26 cellular contexts compared by ENCODE assay signal in genomic region chr10:106506509-106507265, GRCh38.
DNase-seq lines count a peak whose midpoint lies in the region; ATAC-seq, FAIRE-seq and TF ChIP-seq lines count a peak whose summit lies in the region.
"Had no signal": no experiment of that assay in that cellular context is flagged by ENCODE, and none has a peak within 500 bp of the region (broad histone marks: within the 10 kb centered on the region; RNA-seq: fewer than 3 reads in every experiment).

No MANE protein-coding gene starts in this region.

- peak; percentile 13 for DNase-seq in HFFc6
- peak; percentile 41 for DNase-seq in RKO (ENCODE audit: low spot score)
- peak; percentile 88 for DNase-seq in epithelial cell of esophagus (ENCODE audit: low read depth)
- peak; percentile 18 for DNase-seq in urothelium cell line (ENCODE audit: low spot score)
- no peak for DNase-seq in middle frontal gyrus (ENCODE audit: extremely low spot score, low spot score)
- no peak for DNase-seq in NCI-H774 (lab: John Stamatoyannopoulos, UW)
- DNase-seq: activated naive CD8-positive, alpha-beta T cell treated with anti-CD3 and anti-CD28 coated beads for 36 hours; CD4-positive, CD25-positive, alpha-beta regulatory T cell; effector memory CD4-positive, alpha-beta T cell; esophagus squamous epithelium; Kasumi-1; kidney; lower lobe of right lung; NCI-H1048; NCI-H1930; NCI-H226; NCI-H82; Right ventricle myocardium superior; sigmoid colon; T1000 had no signal

- H3K27ac Mint-ChIP-seq in HFFc6: no peak overlapping the region
- H3K27ac Mint-ChIP-seq: activated naive CD8-positive, alpha-beta T cell treated with anti-CD3 and anti-CD28 coated beads for 36 hours; activated T-helper 17 cell treated with anti-CD3 and anti-CD28 coated beads, Interleukin-2, amount 50 U/mL, for 72 hours; CD4-positive, CD25-positive, alpha-beta regulatory T cell; stimulated activated naive CD8-positive, alpha-beta T cell treated with anti-CD3 and anti-CD28 coated beads, Interleukin-15, Interleukin-2, amounts not matched to agents 100 ng/mL and 50 ng/mL, for 24 hours; WTC11 had no signal

- peaks cover 1% of the 10 kb centered on the region; the same call in 1 of the 2 replicates for H3K27me3 Mint-ChIP-seq in HFFc6 (ENCODE audit: insufficient read depth)
- H3K27me3 Mint-ChIP-seq: activated naive CD8-positive, alpha-beta T cell treated with anti-CD3 and anti-CD28 coated beads for 36 hours; activated T-helper 17 cell treated with anti-CD3 and anti-CD28 coated beads, Interleukin-2, amount 50 U/mL, for 72 hours; CD4-positive, CD25-positive, alpha-beta regulatory T cell; stimulated activated naive CD8-positive, alpha-beta T cell treated with anti-CD3 and anti-CD28 coated beads, Interleukin-15, Interleukin-2, amounts not matched to agents 100 ng/mL and 50 ng/mL, for 24 hours had no signal

- TF ChIP-seq CTCF in HFFc6 (IDR thresholded peaks at IDR 0.05) (no peak), epithelial cell of esophagus (IDR thresholded peaks at IDR 0.05; ENCODE audit: insufficient read depth, low read depth, low read length, missing control alignments) (no peak)

- H3K36me3 Mint-ChIP-seq in HFFc6 (ENCODE audit: low read depth): no peaks in the 10 kb centered on the region
- H3K36me3 Mint-ChIP-seq: activated naive CD8-positive, alpha-beta T cell treated with anti-CD3 and anti-CD28 coated beads for 36 hours; CD4-positive, CD25-positive, alpha-beta regulatory T cell; WTC11 had no signal

- no peak for ATAC-seq in HG02885 (IDR thresholded peaks at IDR 0.05; ENCODE audit: poor library complexity, unreplicated experiment)
- ATAC-seq: activated T-helper 17 cell treated with anti-CD3 and anti-CD28 coated beads, Interleukin-2, amount 50 U/mL, for 72 hours; lower lobe of right lung; WTC11 had no signal

- peaks cover 45% of the 10 kb centered on the region for H3K4me1 Mint-ChIP-seq in HFFc6 (ENCODE audit: low read depth)
- H3K4me1 Mint-ChIP-seq: activated naive CD8-positive, alpha-beta T cell treated with anti-CD3 and anti-CD28 coated beads for 36 hours; activated T-helper 17 cell treated with anti-CD3 and anti-CD28 coated beads, Interleukin-2, amount 50 U/mL, for 72 hours; CD4-positive, CD25-positive, alpha-beta regulatory T cell; neural crest cell; WTC11 had no signal

- no peak for FAIRE-seq in urothelium cell line (lab: Jason Lieb, UNC)
- FAIRE-seq: colon, kidney had no signal

- H3K9me3 Mint-ChIP-seq in HFFc6: no peaks in the 10 kb centered on the region
- H3K9me3 Mint-ChIP-seq: neural crest cell, WTC11 had no signal

- no peak overlapping the region for H3K4me3 ChIP-seq in epithelial cell of esophagus (ENCODE audit: low read length)
- H3K4me3 ChIP-seq: esophagus squamous epithelium, lower lobe of right lung, sigmoid colon had no signal

- no peak overlapping the region for H3K4me3 Mint-ChIP-seq in HFFc6
- H3K4me3 Mint-ChIP-seq: activated naive CD8-positive, alpha-beta T cell treated with anti-CD3 and anti-CD28 coated beads for 36 hours; activated T-helper 17 cell treated with anti-CD3 and anti-CD28 coated beads, Interleukin-2, amount 50 U/mL, for 72 hours; CD4-positive, CD25-positive, alpha-beta regulatory T cell; neural crest cell; stimulated activated naive CD8-positive, alpha-beta T cell treated with anti-CD3 and anti-CD28 coated beads, Interleukin-15, Interleukin-2, amounts not matched to agents 100 ng/mL and 50 ng/mL, for 24 hours; WTC11 had no signal

Comparison
In these comparisons a context has a peak if more than half of its experiments do, and no peak if none do; other contexts are left out.
1. DNase-seq: peak in HFFc6 (single experiment), RKO (single experiment), epithelial cell of esophagus (single experiment) and urothelium cell line (single experiment); none in middle frontal gyrus (single experiment) and NCI-H774 (single experiment).